In genomic region chr10:69056129-69056528, GRCh38 we compare ENCODE assay signal across 10 cellular contexts. TPM values are rescaled to one million over a fixed set of nuclear protein-coding genes. Genes with fewer than 3 reads are reported as not detected.
DNase-seq lines count a peak whose midpoint lies in the region; ATAC-seq and TF ChIP-seq lines count a peak whose summit lies in the region.
"Had no signal": no experiment of that assay in that cellular context is flagged by ENCODE, and none has a peak within 500 bp of the region (broad histone marks: within the 10 kb centered on the region; RNA-seq: fewer than 3 reads in every experiment).

No MANE protein-coding gene starts in this region.

- TF ChIP-seq CTCF in upper lobe of right lung (IDR thresholded peaks at IDR 0.05) = no peak
- no peak for TF ChIP-seq CTCF in MM.1S (IDR thresholded peaks at IDR 0.05; ENCODE audit: low read length)

- no peak for DNase-seq in activated T-cell treated with anti-CD3 and anti-CD28 coated beads, Interleukin-2, amount 50 U/mL, for 24 hours
- no peak for DNase-seq in activated T-cell treated with anti-CD3 and anti-CD28 coated beads, Interleukin-2, amount 50 U/mL, for 4 hours
- DNase-seq in activated CD8-positive, alpha-beta T cell treated with anti-CD3 and anti-CD28 coated beads, Interleukin-2, amount 10 ng/mL, durations not matched to agents 7 days and 5 days = no peak
- DNase-seq in medulla oblongata (ENCODE audit: extremely low spot score) (peak; percentile 49), upper lobe of right lung (peak; percentile 79), MM.1S (no peak), islet precursor cell (no peak)
- DNase-seq: activated CD4-positive, CD25-positive, alpha-beta regulatory T cell had no signal

- H3K9me2 ChIP-seq in MM.1S (replicated peaks; ENCODE audit: insufficient read depth, low read length) = no peaks in the 10 kb centered on the region

- ATAC-seq in activated T-cell treated with anti-CD3 and anti-CD28 coated beads, Interleukin-2, amount 50 U/mL, for 4 hours = no peak
- no peak for ATAC-seq in activated CD8-positive, alpha-beta T cell treated with anti-CD3 and anti-CD28 coated beads, Interleukin-2, amount 10 ng/mL, durations not matched to agents 7 days and 5 days
- ATAC-seq in upper lobe of right lung (peak; percentile 84), HG03460 (IDR thresholded peaks at IDR 0.05; ENCODE audit: unreplicated experiment) (no peak)

- H3K27me3 ChIP-seq in upper lobe of right lung (no peaks in the 10 kb centered on the region), MM.1S (replicated peaks; ENCODE audit: insufficient read depth, low read length) (no peaks in the 10 kb centered on the region)
- H3K27me3 ChIP-seq: breast epithelium had no signal

- H3K27ac Mint-ChIP-seq in activated T-cell treated with anti-CD3 and anti-CD28 coated beads, Interleukin-2, amount 50 U/mL, for 24 hours = peak overlapping the region; percentile 63
- peak overlapping the region; percentile 88 for H3K27ac Mint-ChIP-seq in activated CD8-positive, alpha-beta T cell treated with anti-CD3 and anti-CD28 coated beads, Interleukin-2, amount 10 ng/mL, durations not matched to agents 7 days and 5 days

- CTCF ChIA-PET in activated CD8-positive, alpha-beta T cell treated with anti-CD3 and anti-CD28 coated beads, Interleukin-2, amount 10 ng/mL, durations not matched to agents 7 days and 5 days (lab: Charles Lee) = interaction anchor here (2.2 to 3.8 kb wide), 3 partner anchors 9 to 36 kb away, joined by 11 to 22 read pairs (median 20); no protein-coding TSS in a partner anchor

- H3F3A ChIP-seq in MM.1S (ENCODE audit: insufficient read depth, low read length) = no peaks in the 10 kb centered on the region

- H3K27me3 Mint-ChIP-seq in activated T-cell treated with anti-CD3 and anti-CD28 coated beads, Interleukin-2, amount 50 U/mL, for 24 hours = no peaks in the 10 kb centered on the region
- H3K27me3 Mint-ChIP-seq in activated T-cell treated with anti-CD3 and anti-CD28 coated beads, Interleukin-2, amount 50 U/mL, for 4 hours (ENCODE audit: low read depth) = no peaks in the 10 kb centered on the region
- no peaks in the 10 kb centered on the region for H3K27me3 Mint-ChIP-seq in activated CD8-positive, alpha-beta T cell treated with anti-CD3 and anti-CD28 coated beads, Interleukin-2, amount 10 ng/mL, durations not matched to agents 7 days and 5 days (ENCODE audit: low read depth)

- H3K9ac ChIP-seq in MM.1S (ENCODE audit: low read length) = no peak overlapping the region

- H3K4me3 Mint-ChIP-seq in activated T-cell treated with anti-CD3 and anti-CD28 coated beads, Interleukin-2, amount 50 U/mL, for 24 hours = peak overlapping the region; percentile 12
- no peak overlapping the region for H3K4me3 Mint-ChIP-seq in activated T-cell treated with anti-CD3 and anti-CD28 coated beads, Interleukin-2, amount 50 U/mL, for 4 hours
- no peak overlapping the region for H3K4me3 Mint-ChIP-seq in activated CD8-positive, alpha-beta T cell treated with anti-CD3 and anti-CD28 coated beads, Interleukin-2, amount 10 ng/mL, durations not matched to agents 7 days and 5 days

- intact Hi-C loops in upper lobe of right lung (cut with DNase I) = no loop called here

- H3K36me3 ChIP-seq in upper lobe of right lung (no peaks in the 10 kb centered on the region), MM.1S (replicated peaks; ENCODE audit: insufficient read depth, low read length) (no peaks in the 10 kb centered on the region)
- H3K36me3 ChIP-seq: breast epithelium had no signal

- peak overlapping the region; percentile 73 for H3K27ac ChIP-seq in upper lobe of right lung
- H3K27ac ChIP-seq in MM.1S (ENCODE audit: low read length) = no peak overlapping the region

- H2AFZ ChIP-seq in MM.1S (ENCODE audit: low read length) = no peak overlapping the region

- H3K4me3 ChIP-seq in upper lobe of right lung (no peak overlapping the region), MM.1S (ENCODE audit: low read length) (no peak overlapping the region)
- H3K4me3 ChIP-seq: breast epithelium had no signal

- POLR2A ChIA-PET in activated CD8-positive, alpha-beta T cell treated with anti-CD3 and anti-CD28 coated beads, Interleukin-2, amount 10 ng/mL, durations not matched to agents 7 days and 5 days (lab: Charles Lee) = interaction anchor here (1.4 to 4.8 kb wide), 4 partner anchors 9 to 100 kb away, joined by 3 to 40 read pairs (median 12); partner anchors contain the start of genes DDX21 and SRGN

- H3K9me3 Mint-ChIP-seq in activated T-cell treated with anti-CD3 and anti-CD28 coated beads, Interleukin-2, amount 50 U/mL, for 24 hours = no peaks in the 10 kb centered on the region
- no peaks in the 10 kb centered on the region for H3K9me3 Mint-ChIP-seq in activated T-cell treated with anti-CD3 and anti-CD28 coated beads, Interleukin-2, amount 50 U/mL, for 4 hours
- H3K9me3 Mint-ChIP-seq in activated CD8-positive, alpha-beta T cell treated with anti-CD3 and anti-CD28 coated beads, Interleukin-2, amount 10 ng/mL, durations not matched to agents 7 days and 5 days (ENCODE audit: insufficient read depth) = no peaks in the 10 kb centered on the region

- H3K4me2 ChIP-seq in MM.1S (ENCODE audit: low read depth, low read length) = no peak overlapping the region

- no peaks in the 10 kb centered on the region for H4K20me1 ChIP-seq in MM.1S (ENCODE audit: insufficient read depth, low read length)

- peaks cover 59% of the 10 kb centered on the region for H3K4me1 Mint-ChIP-seq in activated T-cell treated with anti-CD3 and anti-CD28 coated beads, Interleukin-2, amount 50 U/mL, for 24 hours (ENCODE audit: low read depth)
- peaks cover 43% of the 10 kb centered on the region for H3K4me1 Mint-ChIP-seq in activated T-cell treated with anti-CD3 and anti-CD28 coated beads, Interleukin-2, amount 50 U/mL, for 4 hours (ENCODE audit: low read depth)
- peaks cover 67% of the 10 kb centered on the region for H3K4me1 Mint-ChIP-seq in activated CD8-positive, alpha-beta T cell treated with anti-CD3 and anti-CD28 coated beads, Interleukin-2, amount 10 ng/mL, durations not matched to agents 7 days and 5 days (ENCODE audit: low read depth)

- no peaks in the 10 kb centered on the region for H3K9me3 ChIP-seq in upper lobe of right lung
- no peaks in the 10 kb centered on the region for H3K9me3 ChIP-seq in MM.1S (replicated peaks; ENCODE audit: insufficient read depth, low read length)
- H3K9me3 ChIP-seq: breast epithelium had no signal

- peaks cover 29% of the 10 kb centered on the region for H3K4me1 ChIP-seq in upper lobe of right lung
- H3K4me1 ChIP-seq in MM.1S (ENCODE audit: low read length) = peaks cover 4% of the 10 kb centered on the region; the same call in 1 of the 2 replicates
- H3K4me1 ChIP-seq: breast epithelium had no signal

- H3K36me3 Mint-ChIP-seq in activated T-cell treated with anti-CD3 and anti-CD28 coated beads, Interleukin-2, amount 50 U/mL, for 24 hours (ENCODE audit: low read depth) = no peaks in the 10 kb centered on the region
- no peaks in the 10 kb centered on the region for H3K36me3 Mint-ChIP-seq in activated T-cell treated with anti-CD3 and anti-CD28 coated beads, Interleukin-2, amount 50 U/mL, for 4 hours (ENCODE audit: insufficient read depth)
- H3K36me3 Mint-ChIP-seq in activated CD8-positive, alpha-beta T cell treated with anti-CD3 and anti-CD28 coated beads, Interleukin-2, amount 10 ng/mL, durations not matched to agents 7 days and 5 days (ENCODE audit: low read depth) = no peaks in the 10 kb centered on the region

- no peaks in the 10 kb centered on the region for H3K79me2 ChIP-seq in MM.1S (ENCODE audit: low read length)

RNA-seq across cellular contexts. Expression of gene SRGN, which starts 31.8 kb away (rescaled TPM):
- 100 to 1,000 TPM; 455 to 725 (median 567) TPM for total RNA-seq in activated T-cell treated with anti-CD3 and anti-CD28 coated beads, Interleukin-2, amount 50 U/mL, for 4 hours
- total RNA-seq in activated CD8-positive, alpha-beta T cell treated with anti-CD3 and anti-CD28 coated beads, Interleukin-2, amount 10 ng/mL, durations not matched to agents 7 days and 5 days = 100 to 1,000 TPM; 166 to 168 TPM
- 225 TPM for total RNA-seq in upper lobe of right lung

Comparison
In these comparisons a context has a peak if more than half of its experiments do, and no peak if none do; other contexts are left out.
1. DNase-seq: peak in medulla oblongata (single experiment) and upper lobe of right lung (single experiment); none in activated T-cell treated with anti-CD3 and anti-CD28 coated beads, Interleukin-2, amount 50 U/mL, for 24 hours (single experiment), activated T-cell treated with anti-CD3 and anti-CD28 coated beads, Interleukin-2, amount 50 U/mL, for 4 hours (single experiment), activated CD8-positive, alpha-beta T cell treated with anti-CD3 and anti-CD28 coated beads, Interleukin-2, amount 10 ng/mL, durations not matched to agents 7 days and 5 days (single experiment), MM.1S (single experiment) and islet precursor cell (single experiment).